Comparison of ENCODE assay signal across 10 cellular contexts in the genomic region with DNA sequence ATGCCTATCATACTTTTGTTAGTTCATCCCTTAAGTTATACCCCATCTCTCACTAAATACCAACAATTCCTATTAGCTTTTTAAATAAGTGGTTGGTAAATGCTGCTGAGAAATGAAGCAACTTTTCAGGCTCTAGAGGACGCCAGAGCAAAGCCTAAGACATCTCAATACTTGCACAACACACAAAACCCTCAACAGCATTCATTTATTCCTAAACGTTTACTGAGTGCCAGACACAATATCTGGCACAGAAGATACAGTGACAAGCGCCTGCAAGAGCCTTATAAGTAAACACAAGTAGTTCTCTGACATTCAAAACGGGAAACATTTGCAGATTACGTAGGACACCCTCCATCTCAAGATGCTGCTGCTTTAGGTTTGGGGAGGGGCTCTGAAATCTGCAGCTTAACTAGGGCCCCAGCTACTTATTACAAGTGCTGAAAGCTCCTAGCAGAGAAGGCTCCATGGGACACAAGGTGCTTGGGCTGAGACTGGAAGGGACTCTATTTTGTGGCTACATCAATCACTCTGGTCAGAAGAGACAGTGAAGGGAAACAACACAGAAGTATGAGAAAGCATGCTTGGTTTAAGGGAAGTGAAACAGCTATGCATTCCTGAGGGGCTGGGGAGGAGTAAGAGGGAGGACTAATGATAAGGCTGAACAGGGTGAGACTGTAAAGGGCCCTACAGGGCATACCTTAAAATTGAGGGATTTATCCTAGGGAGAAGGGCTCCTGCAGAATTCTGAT.
A peak's percentile ranks its signal among the peaks of the same experiment; 100 is the strongest.
DNase-seq lines count a peak whose midpoint lies in the region; ATAC-seq, FAIRE-seq and TF ChIP-seq lines count a peak whose summit lies in the region.
"Had no signal": no experiment of that assay in that cellular context is flagged by ENCODE, and none has a peak within 500 bp of the region (broad histone marks: within the 10 kb centered on the region; RNA-seq: fewer than 3 reads in every experiment).

No MANE protein-coding gene starts in this region.

- no peaks in the 10 kb centered on the region for H3K27me3 ChIP-seq in IMR-90 (ENCODE audit: control insufficient read depth, insufficient read depth, low read length)
- H3K27me3 ChIP-seq in tibial artery, result no peaks in the 10 kb centered on the region
- H3K27me3 ChIP-seq: SJSA1 had no signal

- no peak overlapping the region for H3K4me3 ChIP-seq in IMR-90 (ENCODE audit: insufficient read depth, low read depth, low read length)
- no peak overlapping the region for H3K4me3 ChIP-seq in tibial artery
- H3K4me3 ChIP-seq: lung, SJSA1 had no signal

- H2AFZ ChIP-seq in IMR-90 (replicated peaks; ENCODE audit: low read length, poor library complexity), result no peak overlapping the region

- TF ChIP-seq CTCF in GM12874 (IDR thresholded peaks at IDR 0.05; ENCODE audit: insufficient read depth, low read depth, low read length) (0 out of 2 replicates have a peak, but pooled peaks have one; percentile 9), IMR-90 (conservative IDR thresholded peaks at IDR 0.05; ENCODE audit: low read depth, low read length) (peak; percentile 36; the same call in 1 of the 2 replicates), tibial artery (IDR thresholded peaks at IDR 0.05) (peak; percentile 37 to 52)

- H3K18ac ChIP-seq in IMR-90 (ENCODE audit: low read depth, low read length), result no peak overlapping the region

- no peak overlapping the region for H2AK5ac ChIP-seq in IMR-90 (ENCODE audit: low read depth, low read length)

- FAIRE-seq in HTR-8/SVneo (lab: Jason Lieb, UNC), result no peak
- no peak for FAIRE-seq in frontal cortex (lab: Jason Lieb, UNC)

- no TSS peak for BruUV-seq in IMR-90 (replicated peaks; lab: Mats Ljungman, UMichigan)

- H2BK120ac ChIP-seq in IMR-90 (ENCODE audit: low read depth, low read length), result no peak overlapping the region

- H2AK9ac ChIP-seq in IMR-90 (replicated peaks; ENCODE audit: low read depth, low read length, poor library complexity), result no peak overlapping the region

- H2BK5ac ChIP-seq in IMR-90 (ENCODE audit: low read depth, low read length, poor library complexity, severe bottlenecking), result no peak overlapping the region

- H3K4me1 ChIP-seq in IMR-90 (ENCODE audit: control insufficient read depth, insufficient read depth, low read length) (peaks cover 3% of the 10 kb centered on the region; the same call in 1 of the 2 replicates), tibial artery (peaks cover 0 to 31% (median 10%) of the 10 kb centered on the region in 4 donors)
- H3K4me1 ChIP-seq: SJSA1 had no signal

- TF ChIP-seq RAD21 in IMR-90 (IDR thresholded peaks at IDR 0.05; ENCODE audit: low read length), result no peak

- no peaks in the 10 kb centered on the region for H3K9me1 ChIP-seq in IMR-90 (ENCODE audit: insufficient read depth, low read length)

- no peak overlapping the region for H4K5ac ChIP-seq in IMR-90 (ENCODE audit: low read depth, low read length)

- no peak overlapping the region for H2BK15ac ChIP-seq in IMR-90 (ENCODE audit: low read depth, low read length)

- TF ChIP-seq POLR2A in IMR-90 (IDR thresholded peaks at IDR 0.05; ENCODE audit: low read depth, low read length), result no peak

- POLR2A ChIA-PET in IMR-90 (lab: Charles Lee; ENCODE audit: unreplicated experiment), result no interaction called here

- H3K4me2 ChIP-seq in IMR-90 (ENCODE audit: low read depth, low read length), result no peak overlapping the region

- intact Hi-C loops in IMR-90 (cut with micrococcal nuclease), result no loop called here
- intact Hi-C loops in tibial artery (cut with DNase I; ENCODE audit: low total_unique reads), result no loop called here

- DNase-seq in IMR-90, result peak; percentile 24
- peak; percentile 33 for DNase-seq in dedifferentiated amniotic fluid mesenchymal stem cell (ENCODE audit: extremely low spot score)
- no peak for DNase-seq in tibial artery
- no peak for DNase-seq in HTR-8/SVneo (ENCODE audit: insufficient read length, low spot score)
- DNase-seq in KG1 (lab: John Stamatoyannopoulos, UW), result no peak
- DNase-seq in frontal cortex (ENCODE audit: low spot score in 2 of 2), result no peak

- H3K27ac ChIP-seq in IMR-90 (ENCODE audit: insufficient read depth, low read length) (no peak overlapping the region), tibial artery (peak overlapping the region in 1 of 2 donors; percentile 43)
- H3K27ac ChIP-seq: SJSA1 had no signal

- no peak overlapping the region for H2BK20ac ChIP-seq in IMR-90 (ENCODE audit: low read depth, low read length)

- no peak overlapping the region for H3K9ac ChIP-seq in IMR-90 (ENCODE audit: low read depth, low read length)

- CTCF ChIA-PET in IMR-90 (lab: Yijun Ruan, JAX), result interaction anchor here (3.1 kb wide), 1 partner anchor 16 kb away, joined by 10 read pairs; no protein-coding TSS in a partner anchor

- H3K4ac ChIP-seq in IMR-90 (ENCODE audit: low read depth, low read length), result no peak overlapping the region

- H3K36me3 ChIP-seq in IMR-90 (ENCODE audit: control insufficient read depth, insufficient read depth, low read length) (no peaks in the 10 kb centered on the region), tibial artery (no peaks in the 10 kb centered on the region)
- H3K36me3 ChIP-seq: SJSA1 had no signal

- H3K56ac ChIP-seq in IMR-90 (ENCODE audit: extremely low read depth, insufficient read depth, low read length), result no peak overlapping the region

- WGBS in IMR-90 (ENCODE audit: extremely low coverage in 2 of 2, insufficient read length in 1 of 2), 2 experiments, result no CpG with 5 or more reads among the region's 5 CpGs

- ATAC-seq in GM21529 (IDR thresholded peaks at IDR 0.05; ENCODE audit: unreplicated experiment), result peak; percentile 82
- peak; percentile 62 for ATAC-seq in IMR-90 (ENCODE audit: low read depth)

- no peaks in the 10 kb centered on the region for H4K20me1 ChIP-seq in IMR-90 (ENCODE audit: insufficient read depth, low read length)

- no peak overlapping the region for H3K23ac ChIP-seq in IMR-90 (ENCODE audit: low read depth, low read length)

- H3K79me1 ChIP-seq in IMR-90 (ENCODE audit: low read depth in 1 of 2, low read length in 2 of 2), result no peaks in the 10 kb centered on the region

- in situ Hi-C loops in IMR-90 (cut with MboI; ENCODE audit: low sequenced_read_pairs), result no loop called here

- H3K14ac ChIP-seq in IMR-90 (replicated peaks; ENCODE audit: low read depth, low read length), result no peak overlapping the region

- dilution Hi-C loops in IMR-90 (cut with HindIII; ENCODE audit: low sequenced_read_pairs, unreplicated experiment), result loop anchor here (25.0 kb wide), 1 partner anchor 584 kb away; the partner anchor contains the start of gene DAZL

- no peaks in the 10 kb centered on the region for H3K9me3 ChIP-seq in IMR-90 (ENCODE audit: control insufficient read depth, insufficient read depth, low read length)
- H3K9me3 ChIP-seq in tibial artery, result no peaks in the 10 kb centered on the region
- H3K9me3 ChIP-seq: SJSA1 had no signal

- no peak overlapping the region for H4K8ac ChIP-seq in IMR-90 (ENCODE audit: low read depth in 2 of 2, low read length in 2 of 2)

- H4K91ac ChIP-seq in IMR-90 (ENCODE audit: insufficient read depth, low read depth, low read length), result no peak overlapping the region

TF ChIP-seq in IMR-90, 13 proteins besides CTCF, POLR2A, EP300 and RAD21:
- TF ChIP-seq CEBPB (IDR thresholded peaks at IDR 0.05; ENCODE audit: low read depth, low read length) (peak; percentile 53; the same call in 1 of the 2 replicates), ELK1 (IDR thresholded peaks at IDR 0.05; ENCODE audit: borderline replicate concordance, low read depth, low read length) (no peak)
- TF ChIP-seq, protein P1, sequence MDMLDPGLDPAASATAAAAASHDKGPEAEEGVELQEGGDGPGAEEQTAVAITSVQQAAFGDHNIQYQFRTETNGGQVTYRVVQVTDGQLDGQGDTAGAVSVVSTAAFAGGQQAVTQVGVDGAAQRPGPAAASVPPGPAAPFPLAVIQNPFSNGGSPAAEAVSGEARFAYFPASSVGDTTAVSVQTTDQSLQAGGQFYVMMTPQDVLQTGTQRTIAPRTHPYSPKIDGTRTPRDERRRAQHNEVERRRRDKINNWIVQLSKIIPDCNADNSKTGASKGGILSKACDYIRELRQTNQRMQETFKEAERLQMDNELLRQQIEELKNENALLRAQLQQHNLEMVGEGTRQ (IDR thresholded peaks at IDR 0.05; ENCODE audit: low read depth, low read length), result no peak

Comparison
In these comparisons a context has a peak if more than half of its experiments do, and no peak if none do; other contexts are left out.
1. DNase-seq: peak in IMR-90 (single experiment) and dedifferentiated amniotic fluid mesenchymal stem cell (single experiment); none in tibial artery (0 of 2), HTR-8/SVneo (single experiment), KG1 (single experiment) and frontal cortex (0 of 2).
2. Peak in every context shown above with its lines, with median percentiles within 50 percentile points of each other: CTCF ChIP-seq.